Comparison of ENCODE assay signal across 9 cellular contexts in genomic region chr22:21791635-21792625, GRCh38. TPM values are rescaled to one million over a fixed set of nuclear protein-coding genes. Genes with fewer than 3 reads are reported as not detected.
A peak's percentile ranks its signal among the peaks of the same experiment; 100 is the strongest.
DNase-seq lines count a peak whose midpoint lies in the region; ATAC-seq and TF ChIP-seq lines count a peak whose summit lies in the region.
"Had no signal": no experiment of that assay in that cellular context is flagged by ENCODE, and none has a peak within 500 bp of the region (broad histone marks: within the 10 kb centered on the region; RNA-seq: fewer than 3 reads in every experiment).

No MANE protein-coding gene starts in this region.

- no peaks in the 10 kb centered on the region for H3K27me3 ChIP-seq in left ventricle myocardium inferior (ENCODE audit: low read depth)

- TF ChIP-seq POLR2A in GM18505 (IDR thresholded peaks at IDR 0.05; ENCODE audit: borderline replicate concordance, extremely low read depth, insufficient read depth, insufficient read length) = no peak

- intact Hi-C loops in left ventricle myocardium inferior (cut with micrococcal nuclease) = no loop called here

- peak overlapping the region; percentile 48 for H3K4me3 Mint-ChIP-seq in activated naive CD8-positive, alpha-beta T cell

- no peaks in the 10 kb centered on the region for H3K27me3 Mint-ChIP-seq in activated naive CD8-positive, alpha-beta T cell

- H3K27ac ChIP-seq in left ventricle myocardium inferior (replicated peaks) = no peak overlapping the region

- peaks cover 17% of the 10 kb centered on the region for H3K4me1 Mint-ChIP-seq in activated naive CD8-positive, alpha-beta T cell (ENCODE audit: low read depth)

- ATAC-seq in GM18505 (IDR thresholded peaks at IDR 0.05; ENCODE audit: unreplicated experiment) (peak; percentile 52), HG03469 (IDR thresholded peaks at IDR 0.05; ENCODE audit: unreplicated experiment) (peak; percentile 42), GM19328 (IDR thresholded peaks at IDR 0.05; ENCODE audit: unreplicated experiment) (no peak), HG03095 (IDR thresholded peaks at IDR 0.05; ENCODE audit: unreplicated experiment) (no peak)

- H3K27ac Mint-ChIP-seq in activated naive CD8-positive, alpha-beta T cell = peak overlapping the region; percentile 92

- no peak for TF ChIP-seq CTCF in left ventricle myocardium inferior (IDR thresholded peaks at IDR 0.05; ENCODE audit: borderline replicate concordance)

- no peaks in the 10 kb centered on the region for H3K9me3 ChIP-seq in left ventricle myocardium inferior (replicated peaks)

- no peak overlapping the region for H3K4me3 ChIP-seq in left ventricle myocardium inferior

- DNase-seq in stimulated activated CD4-positive, alpha-beta T cell treated with anti-CD3 and anti-CD28 coated beads, Interleukin-12 subunit alpha, Interleukin-12 subunit beta, amount 100 ng/mL, for 24 hours (ENCODE audit: low read depth in 2 of 2) = peak; percentile 22 to 47
- DNase-seq in left ventricle myocardium inferior = no peak
- no peak for DNase-seq in HuH-7.5 (ENCODE audit: low spot score)
- DNase-seq: NCI-H1105 had no signal

- H3K4me1 ChIP-seq in left ventricle myocardium inferior = peaks cover 9% of the 10 kb centered on the region

- no peaks in the 10 kb centered on the region for H3K9me3 Mint-ChIP-seq in activated naive CD8-positive, alpha-beta T cell (ENCODE audit: low read depth)

- H3K36me3 Mint-ChIP-seq in activated naive CD8-positive, alpha-beta T cell = peaks cover 10% of the 10 kb centered on the region

- H3K36me3 ChIP-seq in left ventricle myocardium inferior = peaks cover 52% of the 10 kb centered on the region

RNA-seq across cellular contexts. Expression of gene YPEL1, which starts 56.3 kb away (rescaled TPM):
- total RNA-seq in left ventricle myocardium inferior = 8.3 TPM

Comparison
In these comparisons a context has a peak if more than half of its experiments do, and no peak if none do; other contexts are left out.
1. ATAC-seq: peak in GM18505 (single experiment) and HG03469 (single experiment); none in GM19328 (single experiment) and HG03095 (single experiment).
2. DNase-seq: peak in stimulated activated CD4-positive, alpha-beta T cell treated with anti-CD3 and anti-CD28 coated beads, Interleukin-12 subunit alpha, Interleukin-12 subunit beta, amount 100 ng/mL, for 24 hours (2 of 2); none in left ventricle myocardium inferior (single experiment) and HuH-7.5 (single experiment).